ENCODE assay signal across 23 cellular contexts in the genomic region with DNA sequence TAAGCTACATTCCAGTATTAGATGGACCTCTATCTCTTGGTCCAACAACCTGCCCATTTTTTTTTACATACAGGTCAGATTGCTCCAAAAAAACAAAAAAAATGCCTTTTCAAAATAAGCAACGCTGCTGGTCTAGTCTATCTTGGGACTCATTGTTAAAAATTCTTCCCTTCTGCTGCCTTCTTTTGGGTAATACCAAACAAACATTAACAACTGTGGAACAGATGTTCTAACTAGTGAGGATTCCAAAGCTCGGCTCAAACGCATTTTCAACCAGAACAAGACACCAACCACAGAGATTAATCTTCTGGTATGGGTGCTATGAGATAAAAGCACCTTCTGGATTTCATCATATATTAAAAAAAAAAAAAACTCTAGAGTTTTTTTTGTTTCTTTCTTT. TPM values are rescaled to one million over a fixed set of nuclear protein-coding genes. Genes with fewer than 3 reads are reported as not detected.
DNase-seq lines count a peak whose midpoint lies in the region; ATAC-seq and TF ChIP-seq lines count a peak whose summit lies in the region.
"Had no signal": no experiment of that assay in that cellular context is flagged by ENCODE, and none has a peak within 500 bp of the region (broad histone marks: within the 10 kb centered on the region; RNA-seq: fewer than 3 reads in every experiment).

No MANE protein-coding gene starts in this region.

- no peak for ATAC-seq in activated T-helper 17 cell treated with anti-CD3 and anti-CD28 coated beads, Interleukin-2, amount 50 U/mL, for 72 hours (replicated peaks)
- ATAC-seq in GM21367 (IDR thresholded peaks at IDR 0.05; ENCODE audit: unreplicated experiment) = no peak
- ATAC-seq: left lobe of liver, WTC11 had no signal

- 78% methylated on average over 3 of the region's 3 CpGs for WGBS in prostate gland

- peak; percentile 75 for DNase-seq in DMS 273 (lab: John Stamatoyannopoulos, UW; ENCODE audit: unreplicated experiment)
- peak; percentile 41 for DNase-seq in NCI-H446 treated with DMSO at 0.1 percent for 48 hours (lab: John Stamatoyannopoulos, UW)
- DNase-seq in chondrocyte (ENCODE audit: low spot score) = no peak
- peak; percentile 62 for DNase-seq in myocyte (ENCODE audit: low read depth)
- no peak for DNase-seq in H4 (ENCODE audit: low spot score)
- no peak for DNase-seq in prostate gland (ENCODE audit: low spot score)
- DNase-seq: ACHN; activated CD4-positive, alpha-beta memory T cell treated with anti-CD3 and anti-CD28 coated beads, Interleukin-2, amount 10 ng/mL, durations not matched to agents 7 days and 5 days; activated naive CD4-positive, alpha-beta T cell treated with anti-CD3 and anti-CD28 coated beads, Interleukin-2, amount 50 U/mL, for 16 hours; activated T-cell treated with anti-CD3 and anti-CD28 coated beads, Interleukin-2, amount 50 U/mL, for 48 hours; CD4-positive, alpha-beta memory T cell; cortex of kidney; Kasumi-1; NCI-H1092 treated with DMSO at 0.1 percent for 48 hours; NCI-H526 treated with DMSO at 0.1 percent for 48 hours; SIG-M5; stimulated activated CD4-positive, alpha-beta T cell treated with anti-CD3 and anti-CD28 coated beads, Interleukin-12 subunit alpha, Interleukin-12 subunit beta, amount 100 ng/mL, for 4 hours had no signal

- H3K36me3 ChIP-seq in prostate gland = no peaks in the 10 kb centered on the region

- no peaks in the 10 kb centered on the region for H3K9me3 Mint-ChIP-seq in chondrocyte (ENCODE audit: low read depth)
- no peaks in the 10 kb centered on the region for H3K9me3 Mint-ChIP-seq in activated T-helper 17 cell treated with anti-CD3 and anti-CD28 coated beads, Interleukin-2, amount 50 U/mL, for 72 hours
- H3K9me3 Mint-ChIP-seq: activated CD4-positive, alpha-beta memory T cell treated with anti-CD3 and anti-CD28 coated beads, Interleukin-2, amount 10 ng/mL, durations not matched to agents 7 days and 5 days; WTC11 had no signal

- no peak overlapping the region for H3K27ac ChIP-seq in prostate gland
- H3K27ac ChIP-seq: epithelial cell of prostate, suprapubic skin had no signal

- H3K4me1 ChIP-seq in prostate gland (replicated peaks) = no peaks in the 10 kb centered on the region

- H3K27ac Mint-ChIP-seq in chondrocyte (ENCODE audit: unreplicated experiment) = peak overlapping the region; percentile 74
- no peak overlapping the region for H3K27ac Mint-ChIP-seq in activated T-helper 17 cell treated with anti-CD3 and anti-CD28 coated beads, Interleukin-2, amount 50 U/mL, for 72 hours
- H3K27ac Mint-ChIP-seq: activated CD4-positive, alpha-beta memory T cell treated with anti-CD3 and anti-CD28 coated beads, Interleukin-2, amount 10 ng/mL, durations not matched to agents 7 days and 5 days; WTC11 had no signal

- no peaks in the 10 kb centered on the region for H3K27me3 Mint-ChIP-seq in chondrocyte (ENCODE audit: low read depth)
- H3K27me3 Mint-ChIP-seq in activated T-helper 17 cell treated with anti-CD3 and anti-CD28 coated beads, Interleukin-2, amount 50 U/mL, for 72 hours = no peaks in the 10 kb centered on the region
- H3K27me3 Mint-ChIP-seq: CD4-positive, alpha-beta memory T cell had no signal

- H3K4me1 Mint-ChIP-seq in chondrocyte (ENCODE audit: low read depth) = peaks cover 59% of the 10 kb centered on the region
- H3K4me1 Mint-ChIP-seq in activated T-helper 17 cell treated with anti-CD3 and anti-CD28 coated beads, Interleukin-2, amount 50 U/mL, for 72 hours = peaks cover 25% of the 10 kb centered on the region

- TF ChIP-seq POLR2A in prostate gland (IDR thresholded peaks at IDR 0.05) = no peak

- peaks cover 4% of the 10 kb centered on the region for H3K36me3 Mint-ChIP-seq in chondrocyte (ENCODE audit: low read depth)
- peaks cover 11% of the 10 kb centered on the region for H3K36me3 Mint-ChIP-seq in activated T-helper 17 cell treated with anti-CD3 and anti-CD28 coated beads, Interleukin-2, amount 50 U/mL, for 72 hours (ENCODE audit: low read depth)
- H3K36me3 Mint-ChIP-seq: WTC11 had no signal

- TF ChIP-seq CTCF in chondrocyte (IDR thresholded peaks at IDR 0.05) = no peak
- TF ChIP-seq CTCF in prostate gland (IDR thresholded peaks at IDR 0.05) = no peak

- no peak overlapping the region for H3K4me3 ChIP-seq in prostate gland
- H3K4me3 ChIP-seq: suprapubic skin had no signal

- H3K27me3 ChIP-seq in prostate gland (replicated peaks; ENCODE audit: insufficient read depth) = no peaks in the 10 kb centered on the region
- H3K27me3 ChIP-seq: suprapubic skin had no signal

- no peak overlapping the region for H3K4me3 Mint-ChIP-seq in chondrocyte (ENCODE audit: unreplicated experiment)
- H3K4me3 Mint-ChIP-seq in activated T-helper 17 cell treated with anti-CD3 and anti-CD28 coated beads, Interleukin-2, amount 50 U/mL, for 72 hours = no peak overlapping the region
- H3K4me3 Mint-ChIP-seq: activated CD4-positive, alpha-beta memory T cell treated with anti-CD3 and anti-CD28 coated beads, Interleukin-2, amount 10 ng/mL, durations not matched to agents 7 days and 5 days; CD4-positive, alpha-beta memory T cell; WTC11 had no signal

- intact Hi-C loops in prostate gland (cut with DNase I) = no loop called here

- no peaks in the 10 kb centered on the region for H3K9me3 ChIP-seq in prostate gland
- H3K9me3 ChIP-seq: suprapubic skin had no signal

RNA-seq across cellular contexts. Expression of gene ARHGAP31, which starts 24.7 kb away (rescaled TPM):
- total RNA-seq in chondrocyte (35.2 to 50.3 TPM (median 37.1 TPM) in 3 replicates), myocyte (4.2 and 4.5 TPM in 2 replicates), prostate gland (10 to 100 TPM in 1 of 2 donors, 1 to 10 TPM in 1; 6.5 to 10.7 TPM)
- 23.1 TPM for polyA plus RNA-seq in myocyte (2012)
- 4.5 and 6.9 TPM in 2 replicates for total RNA-seq in H4 (2014; rRNA removed; shearing (Covaris generic))
- total RNA-seq in activated T-helper 17 cell treated with anti-CD3 and anti-CD28 coated beads, Interleukin-2, amount 50 U/mL, for 72 hours = 10 to 100 TPM; 11.6 to 14.0 TPM

Comparison
In these comparisons a context has a peak if more than half of its experiments do, and no peak if none do; other contexts are left out.
1. DNase-seq: peak in DMS 273 (single experiment), NCI-H446 treated with DMSO at 0.1 percent for 48 hours (single experiment) and myocyte (single experiment); none in chondrocyte (single experiment), H4 (single experiment) and prostate gland (single experiment).